8 cellular contexts compared by ENCODE assay signal in the genomic region with DNA sequence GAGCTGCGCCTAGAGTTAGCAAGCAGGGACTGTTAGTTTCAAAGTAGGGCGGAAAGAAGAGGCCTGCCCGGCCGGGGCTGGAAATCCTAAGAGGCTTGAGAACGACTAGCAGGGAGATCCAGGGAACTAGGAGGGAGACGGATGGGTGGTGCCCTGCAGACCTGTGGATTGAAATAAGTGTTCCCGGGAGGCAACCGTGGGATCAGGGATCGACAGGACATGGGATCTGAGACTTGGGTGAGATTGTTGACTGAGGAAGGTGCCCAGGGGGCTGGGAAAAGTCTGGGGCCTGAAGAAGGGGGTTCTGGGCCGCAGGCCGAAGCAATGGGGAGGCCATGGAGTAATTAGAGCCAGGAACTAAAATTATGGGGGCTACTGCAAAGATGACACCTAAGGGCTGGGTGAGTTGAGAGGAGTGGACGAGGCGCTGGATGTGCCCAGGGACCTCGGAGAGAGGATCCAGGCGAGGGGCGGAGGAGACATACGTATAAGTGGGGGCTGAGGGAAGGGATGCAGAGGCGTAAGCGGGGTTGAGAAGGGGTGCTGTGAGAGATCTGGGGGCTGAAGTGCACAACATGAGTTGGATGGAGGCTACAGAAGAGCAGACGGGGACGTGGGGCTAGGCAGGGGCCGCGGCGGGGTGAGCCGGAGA. TPM values are rescaled to one million over a fixed set of nuclear protein-coding genes. Genes with fewer than 3 reads are reported as not detected.
DNase-seq lines count a peak whose midpoint lies in the region; ATAC-seq and TF ChIP-seq lines count a peak whose summit lies in the region.

No MANE protein-coding gene starts in this region.

- peak overlapping the region; percentile 81 for H3K27ac ChIP-seq in parathyroid adenoma

- peak; percentile 1 for ATAC-seq in HG03060 (IDR thresholded peaks at IDR 0.05; ENCODE audit: low read depth, unreplicated experiment)

- H3K27ac Mint-ChIP-seq in CD14-positive monocyte = no peak overlapping the region

- H2AFZ ChIP-seq in parathyroid adenoma = peak overlapping the region; percentile 96

- no peak overlapping the region for H3K4me3 Mint-ChIP-seq in CD14-positive monocyte

- intact Hi-C loops in CD14-positive monocyte (cut with micrococcal nuclease) = loop anchor here in 1 of 2 donors (10.0 kb wide), 1 partner anchor 370 kb away; the partner anchor contains the start of gene CDK17

- H3K4me1 Mint-ChIP-seq in CD14-positive monocyte = peaks cover 35% of the 10 kb centered on the region

- peak overlapping the region; percentile 85 for H3K4me2 ChIP-seq in parathyroid adenoma (ENCODE audit: low read length)

- H3K4me3 ChIP-seq in parathyroid adenoma (ENCODE audit: low read depth, low read length) = peak overlapping the region; percentile 71

- peaks cover 14% of the 10 kb centered on the region for H3K79me2 ChIP-seq in parathyroid adenoma

- DNase-seq in activated CD8-positive, alpha-beta memory T cell treated with anti-CD3 and anti-CD28 coated beads, Interleukin-2, amount 50 U/mL, for 48 hours = peak; percentile 58
- DNase-seq in activated CD8-positive, alpha-beta memory T cell treated with anti-CD3 and anti-CD28 coated beads, Interleukin-2, amount 50 U/mL, for 4 hours = no peak
- peak; percentile 44 for DNase-seq in SK-N-DZ (ENCODE audit: low spot score)
- DNase-seq in foreskin melanocyte = peak; percentile 29
- DNase-seq in CD14-positive monocyte (ENCODE audit: low spot score) = no peak
- no peak for DNase-seq in NCI-H2029 treated with DMSO at 0.1 percent for 48 hours (lab: John Stamatoyannopoulos, UW)

- TF ChIP-seq CTCF in parathyroid adenoma (IDR thresholded peaks at IDR 0.05) (no peak), CD14-positive monocyte (IDR thresholded peaks at IDR 0.05) (no peak)

- peaks cover 6 to 22% of the 10 kb centered on the region in 2 donors for H3K36me3 Mint-ChIP-seq in CD14-positive monocyte

- no peaks in the 10 kb centered on the region for H3K36me3 ChIP-seq in parathyroid adenoma (ENCODE audit: control insufficient read depth, insufficient read depth, low read length)

- no peaks in the 10 kb centered on the region for H3K27me3 ChIP-seq in parathyroid adenoma (ENCODE audit: control insufficient read depth, insufficient read depth, low read length)

- H3K9me3 ChIP-seq in parathyroid adenoma (ENCODE audit: control insufficient read depth, low read length) = no peaks in the 10 kb centered on the region

- H3K9ac ChIP-seq in parathyroid adenoma = peak overlapping the region; percentile 38

- H3K4me1 ChIP-seq in parathyroid adenoma = peaks cover 12% of the 10 kb centered on the region

- H3K27me3 Mint-ChIP-seq in CD14-positive monocyte (ENCODE audit: low read depth in 3 of 3) = no peaks in the 10 kb centered on the region

- H3K9me3 Mint-ChIP-seq in CD14-positive monocyte = peaks cover 0 to 10% (median 4%) of the 10 kb centered on the region in 7 donors

RNA-seq across cellular contexts. Expression of gene LTA4H, which starts 0.6 kb away (rescaled TPM):
- 93.9 and 94.6 TPM in 2 replicates for polyA plus RNA-seq in SK-N-DZ (2014; cell fraction: cytosol; rRNA removed)
- polyA plus RNA-seq in SK-N-DZ (2014; cell fraction: nucleus; rRNA removed) = 75.9 and 82.5 TPM in 2 replicates
- 100 to 1,000 TPM; 647 to 963 TPM for polyA plus RNA-seq in CD14-positive monocyte

RNA-seq across cellular contexts. Expression of gene HAL, which starts 38.6 kb away (rescaled TPM):
- polyA plus RNA-seq in SK-N-DZ (2014; cell fraction: cytosol; rRNA removed) = 0.12 TPM in 1 of 2 replicates, not detected in the other
- 0.04 and 0.17 TPM in 2 replicates for polyA plus RNA-seq in SK-N-DZ (2014; cell fraction: nucleus; rRNA removed)
- polyA plus RNA-seq in CD14-positive monocyte = 10 to 100 TPM; 28.0 to 29.2 TPM

Comparison
In these comparisons a context has a peak if more than half of its experiments do, and no peak if none do; other contexts are left out.
1. DNase-seq: peak in activated CD8-positive, alpha-beta memory T cell treated with anti-CD3 and anti-CD28 coated beads, Interleukin-2, amount 50 U/mL, for 48 hours (single experiment), SK-N-DZ (single experiment) and foreskin melanocyte (single experiment); none in activated CD8-positive, alpha-beta memory T cell treated with anti-CD3 and anti-CD28 coated beads, Interleukin-2, amount 50 U/mL, for 4 hours (single experiment), CD14-positive monocyte (single experiment) and NCI-H2029 treated with DMSO at 0.1 percent for 48 hours (single experiment).